In genomic region chr6:13355969-13356368, GRCh38 we compare ENCODE assay signal across 8 cellular contexts. TPM values are rescaled to one million over a fixed set of nuclear protein-coding genes. Genes with fewer than 3 reads are reported as not detected.
DNase-seq lines count a peak whose midpoint lies in the region; ATAC-seq and TF ChIP-seq lines count a peak whose summit lies in the region.

No MANE protein-coding gene starts in this region.

- no peaks in the 10 kb centered on the region for H3K36me3 ChIP-seq in upper lobe of right lung

- 43 to 49% methylated on average over 3 of the region's 3 CpGs for WGBS in lower leg skin, 2 donors

- peak overlapping the region; percentile 86 for H3K4me3 Mint-ChIP-seq in activated naive CD8-positive, alpha-beta T cell treated with anti-CD3 and anti-CD28 coated beads, Interleukin-2, amount 10 ng/mL, durations not matched to agents 7 days and 5 days

- H3K9me3 ChIP-seq in upper lobe of right lung: no peaks in the 10 kb centered on the region

- peak overlapping the region; percentile 60 for H3K27ac ChIP-seq in upper lobe of right lung

- POLR2A ChIA-PET in activated naive CD8-positive, alpha-beta T cell treated with anti-CD3 and anti-CD28 coated beads, Interleukin-2, amount 10 ng/mL, durations not matched to agents 7 days and 5 days (lab: Charles Lee): interaction anchor here (0.6 to 2.3 kb wide), 8 partner anchors 19 to 354 kb away, joined by 3 to 9 read pairs (median 6); partner anchors contain the start of genes SIRT5 and TBC1D7

- no peaks in the 10 kb centered on the region for H3K27me3 Mint-ChIP-seq in activated naive CD8-positive, alpha-beta T cell treated with anti-CD3 and anti-CD28 coated beads, Interleukin-2, amount 10 ng/mL, durations not matched to agents 7 days and 5 days

- TF ChIP-seq CTCF in GM12864 (IDR thresholded peaks at IDR 0.05; ENCODE audit: low read depth, low read length, missing control alignments) (no peak), upper lobe of right lung (IDR thresholded peaks at IDR 0.05) (no peak), lower leg skin (IDR thresholded peaks at IDR 0.05) (no peak)

- H3K9me3 Mint-ChIP-seq in activated naive CD8-positive, alpha-beta T cell treated with anti-CD3 and anti-CD28 coated beads, Interleukin-2, amount 10 ng/mL, durations not matched to agents 7 days and 5 days: peaks cover 1% of the 10 kb centered on the region

- peaks cover 37% of the 10 kb centered on the region for H3K4me1 ChIP-seq in upper lobe of right lung

- peaks cover 5% of the 10 kb centered on the region for H3K36me3 Mint-ChIP-seq in activated naive CD8-positive, alpha-beta T cell treated with anti-CD3 and anti-CD28 coated beads, Interleukin-2, amount 10 ng/mL, durations not matched to agents 7 days and 5 days

- DNase-seq in GM12864 (ENCODE audit: low read depth) (peak; percentile 87), upper lobe of right lung (no peak), lower leg skin (ENCODE audit: low spot score in 2 of 2) (no peak), HuH-7 (ENCODE audit: low spot score) (no peak), NCI-H1092 (lab: John Stamatoyannopoulos, UW) (no peak)
- DNase-seq in activated naive CD8-positive, alpha-beta T cell treated with anti-CD3 and anti-CD28 coated beads, Interleukin-2, amount 10 ng/mL, durations not matched to agents 7 days and 5 days: no peak

- H3K4me3 ChIP-seq in GM12864 (ENCODE audit: low read depth, low read length): peak overlapping the region; percentile 37; the same call in 1 of the 2 replicates
- H3K4me3 ChIP-seq in upper lobe of right lung: no peak overlapping the region
- no peak overlapping the region for H3K4me3 ChIP-seq in lower leg skin (ENCODE audit: low read depth, poor library complexity, severe bottlenecking)

- intact Hi-C loops in upper lobe of right lung (cut with DNase I) (no loop called here), lower leg skin (cut with DNase I; ENCODE audit: low total_unique reads) (no loop called here)

- ATAC-seq in GM21381 (IDR thresholded peaks at IDR 0.05; ENCODE audit: unreplicated experiment) (peak; percentile 92), HG03558 (IDR thresholded peaks at IDR 0.05; ENCODE audit: extremely low read depth, unreplicated experiment) (peak; percentile 76), upper lobe of right lung (no peak)
- peak; percentile 86 for ATAC-seq in activated naive CD8-positive, alpha-beta T cell treated with anti-CD3 and anti-CD28 coated beads, Interleukin-2, amount 10 ng/mL, durations not matched to agents 7 days and 5 days (ENCODE audit: low read depth)

- TF ChIP-seq POLR2A in lower leg skin (IDR thresholded peaks at IDR 0.05): no peak

- no peaks in the 10 kb centered on the region for H3K27me3 ChIP-seq in upper lobe of right lung

- H3K4me1 Mint-ChIP-seq in activated naive CD8-positive, alpha-beta T cell treated with anti-CD3 and anti-CD28 coated beads, Interleukin-2, amount 10 ng/mL, durations not matched to agents 7 days and 5 days: peaks cover 53% of the 10 kb centered on the region

- peak overlapping the region; percentile 98 for H3K27ac Mint-ChIP-seq in activated naive CD8-positive, alpha-beta T cell treated with anti-CD3 and anti-CD28 coated beads, Interleukin-2, amount 10 ng/mL, durations not matched to agents 7 days and 5 days

RNA-seq across cellular contexts. Expression of gene TBC1D7, which starts 27.6 kb away (rescaled TPM):
- total RNA-seq in activated naive CD8-positive, alpha-beta T cell treated with anti-CD3 and anti-CD28 coated beads, Interleukin-2, amount 10 ng/mL, durations not matched to agents 7 days and 5 days: 10 to 100 TPM; 19.0 to 23.5 TPM
- total RNA-seq in upper lobe of right lung (18.1 TPM), lower leg skin (10 to 100 TPM in 3 of 4 donors, 1 to 10 TPM in 1; 8.2 to 15.7 (median 14.3) TPM)
